1 cellular context compared by ENCODE assay signal in the genomic region with DNA sequence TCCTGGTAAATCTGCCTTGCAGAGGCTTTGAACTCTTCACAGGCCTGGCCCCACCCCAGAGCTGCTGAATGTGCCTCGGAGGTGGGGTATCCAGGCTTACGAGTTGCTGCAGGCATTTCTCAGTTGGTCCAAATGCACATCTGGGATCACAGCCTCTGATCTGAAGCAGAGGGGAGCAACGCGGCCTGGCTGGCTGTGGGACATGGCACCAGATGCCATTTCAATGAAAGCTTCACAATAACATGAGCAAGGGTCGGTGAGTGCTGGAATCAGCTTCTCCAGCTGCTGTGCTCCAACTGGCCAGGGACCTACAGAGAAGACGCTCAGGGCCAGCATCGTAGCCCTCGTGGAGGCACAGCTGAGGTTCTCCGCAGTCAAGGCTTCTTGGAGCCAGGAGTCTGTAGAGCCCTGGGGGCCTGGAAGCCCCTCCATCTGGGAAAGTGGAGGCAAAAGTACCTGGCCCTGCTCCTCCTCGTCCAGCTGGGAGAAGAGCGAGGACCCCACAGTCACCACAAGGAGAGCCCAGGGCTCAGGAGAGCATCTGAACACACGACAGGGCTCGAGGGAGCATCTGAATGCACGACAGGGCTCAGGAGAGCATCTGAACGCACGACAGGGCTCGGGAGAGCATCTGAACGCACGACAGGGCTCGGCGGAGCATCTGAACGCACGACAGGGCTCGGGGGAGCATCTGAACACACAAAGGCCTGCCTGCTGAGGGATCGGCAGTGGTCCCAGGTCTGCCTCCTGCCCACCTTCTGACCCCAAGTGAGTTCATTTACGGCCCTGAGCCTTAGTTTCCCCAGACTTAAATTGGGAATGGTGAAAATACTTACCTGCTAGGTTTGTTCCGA.
TF ChIP-seq lines count a peak whose summit lies in the region.

No MANE protein-coding gene starts in this region.

TF ChIP-seq in HepG2, 621 proteins besides CTCF, POLR2A, EP300 and RAD21 (continued from another document):
- TF ChIP-seq, protein P1, sequence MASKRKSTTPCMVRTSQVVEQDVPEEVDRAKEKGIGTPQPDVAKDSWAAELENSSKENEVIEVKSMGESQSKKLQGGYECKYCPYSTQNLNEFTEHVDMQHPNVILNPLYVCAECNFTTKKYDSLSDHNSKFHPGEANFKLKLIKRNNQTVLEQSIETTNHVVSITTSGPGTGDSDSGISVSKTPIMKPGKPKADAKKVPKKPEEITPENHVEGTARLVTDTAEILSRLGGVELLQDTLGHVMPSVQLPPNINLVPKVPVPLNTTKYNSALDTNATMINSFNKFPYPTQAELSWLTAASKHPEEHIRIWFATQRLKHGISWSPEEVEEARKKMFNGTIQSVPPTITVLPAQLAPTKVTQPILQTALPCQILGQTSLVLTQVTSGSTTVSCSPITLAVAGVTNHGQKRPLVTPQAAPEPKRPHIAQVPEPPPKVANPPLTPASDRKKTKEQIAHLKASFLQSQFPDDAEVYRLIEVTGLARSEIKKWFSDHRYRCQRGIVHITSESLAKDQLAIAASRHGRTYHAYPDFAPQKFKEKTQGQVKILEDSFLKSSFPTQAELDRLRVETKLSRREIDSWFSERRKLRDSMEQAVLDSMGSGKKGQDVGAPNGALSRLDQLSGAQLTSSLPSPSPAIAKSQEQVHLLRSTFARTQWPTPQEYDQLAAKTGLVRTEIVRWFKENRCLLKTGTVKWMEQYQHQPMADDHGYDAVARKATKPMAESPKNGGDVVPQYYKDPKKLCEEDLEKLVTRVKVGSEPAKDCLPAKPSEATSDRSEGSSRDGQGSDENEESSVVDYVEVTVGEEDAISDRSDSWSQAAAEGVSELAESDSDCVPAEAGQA (IDR thresholded peaks at IDR 0.05; ENCODE audit: low read depth) = no peak
- TF ChIP-seq, protein P1 (CRISPR knock-in tag; IDR thresholded peaks at IDR 0.05; ENCODE audit: borderline replicate concordance) = no peak
- TF ChIP-seq, protein P2, sequence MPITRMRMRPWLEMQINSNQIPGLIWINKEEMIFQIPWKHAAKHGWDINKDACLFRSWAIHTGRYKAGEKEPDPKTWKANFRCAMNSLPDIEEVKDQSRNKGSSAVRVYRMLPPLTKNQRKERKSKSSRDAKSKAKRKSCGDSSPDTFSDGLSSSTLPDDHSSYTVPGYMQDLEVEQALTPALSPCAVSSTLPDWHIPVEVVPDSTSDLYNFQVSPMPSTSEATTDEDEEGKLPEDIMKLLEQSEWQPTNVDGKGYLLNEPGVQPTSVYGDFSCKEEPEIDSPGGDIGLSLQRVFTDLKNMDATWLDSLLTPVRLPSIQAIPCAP (CRISPR knock-in tag; IDR thresholded peaks at IDR 0.05; ENCODE audit: low read depth) = no peak
- no peak for TF ChIP-seq ZNF24 (IDR thresholded peaks at IDR 0.05)
- TF ChIP-seq, protein P3, sequence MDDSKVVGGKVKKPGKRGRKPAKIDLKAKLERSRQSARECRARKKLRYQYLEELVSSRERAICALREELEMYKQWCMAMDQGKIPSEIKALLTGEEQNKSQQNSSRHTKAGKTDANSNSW (CRISPR knock-in tag; IDR thresholded peaks at IDR 0.05; ENCODE audit: borderline replicate concordance) = no peak
